In genomic region chr5:142320427-142320732, GRCh38 we compare ENCODE assay signal across 1 cellular context.
TF ChIP-seq lines count a peak whose summit lies in the region.

No MANE protein-coding gene starts in this region.

TF ChIP-seq in GM23338, 12 proteins besides CTCF, POLR2A, EP300 and RAD21 (continued from another document):
- TF ChIP-seq ZNF462 (CRISPR knock-in tag; IDR thresholded peaks at IDR 0.05) (no peak), JUNB (IDR thresholded peaks at IDR 0.05; ENCODE audit: unreplicated experiment) (no peak), STAT1 (IDR thresholded peaks at IDR 0.05; ENCODE audit: unreplicated experiment) (no peak), NANOG (IDR thresholded peaks at IDR 0.05; ENCODE audit: borderline replicate concordance) (no peak), ZNF331 (CRISPR knock-in tag; IDR thresholded peaks at IDR 0.05; ENCODE audit: low read depth) (no peak), POLR2AphosphoS5 (IDR thresholded peaks at IDR 0.05; ENCODE audit: low read depth) (no peak), REST (IDR thresholded peaks at IDR 0.05; ENCODE audit: unreplicated experiment) (no peak), ETS1 (IDR thresholded peaks at IDR 0.05) (no peak)
